ENCODE assay signal across 28 cellular contexts in genomic region chr12:42807251-42807650, GRCh38.
"Had no signal": no experiment of that assay in that cellular context is flagged by ENCODE, and none has a peak within 500 bp of the region (broad histone marks: within the 10 kb centered on the region; RNA-seq: fewer than 3 reads in every experiment).

No MANE protein-coding gene starts in this region.

- H3K4me3 ChIP-seq: esophagus squamous epithelium, gastroesophageal sphincter had no signal

- H3K27ac ChIP-seq: brain microvascular endothelial cell, epithelial cell of prostate, esophagus squamous epithelium, gastroesophageal sphincter, VCaP had no signal

- H3K27me3 ChIP-seq: brain microvascular endothelial cell, esophagus squamous epithelium, gastroesophageal sphincter had no signal

- ATAC-seq: activated CD8-positive, alpha-beta T cell treated with anti-CD3 and anti-CD28 coated beads for 36 hours; activated T-cell treated with anti-CD3 and anti-CD28 coated beads, Interleukin-2, amount 50 U/mL, for 4 hours; activated T-helper 17 cell treated with anti-CD3 and anti-CD28 coated beads, Interleukin-2, amount 50 U/mL, for 72 hours; effector memory CD8-positive, alpha-beta T cell; gastroesophageal sphincter; T-helper 17 cell; WTC11 had no signal

- H3K9me3 ChIP-seq: esophagus squamous epithelium, gastroesophageal sphincter had no signal

- H3K36me3 ChIP-seq: brain microvascular endothelial cell, esophagus squamous epithelium, gastroesophageal sphincter had no signal

- DNase-seq: activated CD4-positive, alpha-beta T cell treated with anti-CD3 and anti-CD28 coated beads for 48 hours; activated CD4-positive, alpha-beta T cell treated with anti-CD3 and anti-CD28 coated beads, Interleukin-2, amount 50 U/mL, for 1 hour; activated CD4-positive, alpha-beta T cell treated with anti-CD3 and anti-CD28 coated beads, Interleukin-2, amount 50 U/mL, for 48 hours; activated CD8-positive, alpha-beta memory T cell treated with anti-CD3 and anti-CD28 coated beads for 24 hours; activated CD8-positive, alpha-beta T cell treated with anti-CD3 and anti-CD28 coated beads for 36 hours; activated effector memory CD4-positive, alpha-beta T cell treated with Interleukin-2 at 50 U/mL for 16 hours; activated gamma-delta T cell treated with Interleukin-2 at 50 U/mL for 16 hours; activated naive CD4-positive, alpha-beta T cell treated with anti-CD3 and anti-CD28 coated beads, Interleukin-2, amount 50 U/mL, for 16 hours; activated naive CD4-positive, alpha-beta T cell treated with Interleukin-2 at 50 U/mL for 16 hours; activated T-cell treated with anti-CD3 and anti-CD28 coated beads, Interleukin-2, amount 50 U/mL, for 4 hours; amniotic stem cell; anterior cingulate cortex; cortex of kidney; dermis blood vessel endothelial cell; effector CD4-positive, alpha-beta T cell; effector memory CD8-positive, alpha-beta T cell; esophagus squamous epithelium; T-helper 1 cell; T-helper 17 cell had no signal

- FAIRE-seq: astrocyte, bronchial epithelial cell, colon had no signal

- H3K4me1 ChIP-seq: esophagus squamous epithelium had no signal
